In the genomic region with DNA sequence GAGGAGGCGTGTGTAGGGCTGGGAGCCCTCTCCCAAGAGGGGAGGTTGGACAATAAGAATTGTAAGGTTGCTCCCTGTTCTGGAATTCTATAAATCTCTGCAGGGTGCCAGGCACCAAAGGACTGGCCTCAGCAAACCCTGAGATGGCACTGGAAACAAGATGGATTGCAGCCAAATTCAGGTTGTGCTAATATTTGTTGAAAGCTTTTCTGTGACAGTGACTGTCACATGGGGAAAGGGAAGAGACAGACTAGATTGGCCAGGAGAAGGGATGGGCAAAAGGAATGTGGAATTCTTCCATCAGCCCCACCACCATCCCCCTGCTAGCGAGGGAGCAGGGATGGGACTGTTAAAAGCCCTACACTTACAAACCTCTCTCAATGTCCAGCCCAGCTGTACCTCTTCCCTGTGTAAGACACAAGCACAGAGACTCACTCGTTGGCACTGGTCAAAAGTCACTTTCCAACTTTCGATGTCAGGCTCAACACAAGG, we compare ENCODE assay signal across 1 cellular context.
TF ChIP-seq lines count a peak whose summit lies in the region.

No MANE protein-coding gene starts in this region.

TF ChIP-seq in liver, 16 proteins besides CTCF, POLR2A, EP300 and RAD21 (continued from another document):
- TF ChIP-seq FOXA2 (IDR thresholded peaks at IDR 0.05): no peak
